1 cellular context compared by ENCODE assay signal in the genomic region with DNA sequence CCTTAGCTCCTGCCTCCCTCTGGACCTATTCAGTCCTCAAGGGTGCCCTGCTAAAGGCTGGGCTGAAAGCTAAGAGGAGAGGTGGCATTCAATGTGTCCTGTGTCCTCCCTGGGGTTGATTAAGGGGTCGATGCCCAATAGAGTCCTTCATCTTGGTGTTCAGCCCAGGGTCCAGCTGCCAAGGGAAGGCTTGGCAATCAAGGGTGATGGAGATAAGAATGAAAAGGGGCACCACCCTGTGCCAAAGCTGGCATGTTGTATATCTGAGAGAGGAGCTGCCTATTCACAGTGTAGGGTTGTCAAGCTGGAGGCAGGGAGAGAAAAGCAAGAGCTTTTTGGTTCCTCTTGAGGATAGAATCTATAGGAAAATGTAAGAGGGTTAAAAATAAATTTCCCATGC.
TF ChIP-seq lines count a peak whose summit lies in the region.

No MANE protein-coding gene starts in this region.

TF ChIP-seq in HepG2, 621 proteins besides CTCF, POLR2A, EP300 and RAD21:
- TF ChIP-seq NFIB (CRISPR knock-in tag; IDR thresholded peaks at IDR 0.05; ENCODE audit: borderline replicate concordance) (peak; percentile 52; the same call in 1 of the 2 replicates), MTA1 (CRISPR knock-in tag; IDR thresholded peaks at IDR 0.05; ENCODE audit: borderline replicate concordance) (0 out of 2 replicates have a peak, but pooled peaks have one; percentile 14), HNF4A (CRISPR knock-in tag; IDR thresholded peaks at IDR 0.05) (no peak)
